13 cellular contexts compared by ENCODE assay signal in genomic region chr12:108099085-108099484, GRCh38. TPM values are rescaled to one million over a fixed set of nuclear protein-coding genes. Genes with fewer than 3 reads are reported as not detected.
DNase-seq lines count a peak whose midpoint lies in the region; ATAC-seq, FAIRE-seq and TF ChIP-seq lines count a peak whose summit lies in the region.
"Had no signal": no experiment of that assay in that cellular context is flagged by ENCODE, and none has a peak within 500 bp of the region (broad histone marks: within the 10 kb centered on the region; RNA-seq: fewer than 3 reads in every experiment).

No MANE protein-coding gene starts in this region.

- no peak for ATAC-seq in HG03025 (IDR thresholded peaks at IDR 0.05; ENCODE audit: low FRiP score, unreplicated experiment)
- no peak for ATAC-seq in pancreas
- ATAC-seq: stimulated activated naive CD8-positive, alpha-beta T cell treated with anti-CD3 and anti-CD28 coated beads, Interleukin-15, Interleukin-2, amounts not matched to agents 100 U/mL and 50 U/mL, for 24 hours had no signal

- H3K27ac ChIP-seq in pancreas, result no peak overlapping the region

- H3K27me3 Mint-ChIP-seq in chondrocyte (ENCODE audit: low read depth) (peaks cover 14% of the 10 kb centered on the region), neural crest cell (ENCODE audit: low read depth) (peaks cover 53% of the 10 kb centered on the region)
- H3K27me3 Mint-ChIP-seq in activated CD4-positive, alpha-beta memory T cell treated with anti-CD3 and anti-CD28 coated beads for 36 hours, result peaks cover 12% of the 10 kb centered on the region

- POLR2A ChIA-PET in activated CD4-positive, alpha-beta memory T cell treated with anti-CD3 and anti-CD28 coated beads for 36 hours (lab: Charles Lee), result no interaction called here

- no peaks in the 10 kb centered on the region for H3K4me1 Mint-ChIP-seq in chondrocyte (ENCODE audit: low read depth)
- no peaks in the 10 kb centered on the region for H3K4me1 Mint-ChIP-seq in neural crest cell
- H3K4me1 Mint-ChIP-seq in activated CD4-positive, alpha-beta memory T cell treated with anti-CD3 and anti-CD28 coated beads for 36 hours (ENCODE audit: low read depth), result no peaks in the 10 kb centered on the region

- no peak overlapping the region for H3K27ac Mint-ChIP-seq in chondrocyte (ENCODE audit: unreplicated experiment)
- H3K27ac Mint-ChIP-seq in neural crest cell (ENCODE audit: unreplicated experiment), result no peak overlapping the region
- H3K27ac Mint-ChIP-seq in activated CD4-positive, alpha-beta memory T cell treated with anti-CD3 and anti-CD28 coated beads for 36 hours, result no peak overlapping the region
- H3K27ac Mint-ChIP-seq: IgD-negative memory B cell had no signal

- peak; percentile 19; the same call in 1 of the 2 replicates for TF ChIP-seq RAD21 in Ishikawa (IDR thresholded peaks at IDR 0.05; ENCODE audit: low read depth)

- H3K36me3 Mint-ChIP-seq in chondrocyte (ENCODE audit: low read depth) (no peaks in the 10 kb centered on the region), neural crest cell (ENCODE audit: low read depth) (no peaks in the 10 kb centered on the region)
- no peaks in the 10 kb centered on the region for H3K36me3 Mint-ChIP-seq in activated CD4-positive, alpha-beta memory T cell treated with anti-CD3 and anti-CD28 coated beads for 36 hours
- H3K36me3 Mint-ChIP-seq: IgD-negative memory B cell had no signal

- no peaks in the 10 kb centered on the region for H3K36me3 ChIP-seq in pancreas

- intact Hi-C loops in activated CD4-positive, alpha-beta memory T cell treated with anti-CD3 and anti-CD28 coated beads for 36 hours (cut with micrococcal nuclease), result no loop called here
- intact Hi-C loops in pancreas (cut with DNase I), result no loop called here

- 20 to 31% methylated on average over 3 of the region's 3 CpGs for WGBS in pancreas, 2 donors

- FAIRE-seq in pancreas (lab: Jason Lieb, UNC), result no peak

- H3K9me3 Mint-ChIP-seq in chondrocyte (ENCODE audit: low read depth) (no peaks in the 10 kb centered on the region), neural crest cell (no peaks in the 10 kb centered on the region)
- H3K9me3 Mint-ChIP-seq in activated CD4-positive, alpha-beta memory T cell treated with anti-CD3 and anti-CD28 coated beads for 36 hours, result no peaks in the 10 kb centered on the region

- no peaks in the 10 kb centered on the region for H3K27me3 ChIP-seq in pancreas

- H3K4me3 Mint-ChIP-seq in chondrocyte (ENCODE audit: unreplicated experiment) (no peak overlapping the region), neural crest cell (no peak overlapping the region)
- no peak overlapping the region for H3K4me3 Mint-ChIP-seq in activated CD4-positive, alpha-beta memory T cell treated with anti-CD3 and anti-CD28 coated beads for 36 hours
- H3K4me3 Mint-ChIP-seq: IgD-negative memory B cell had no signal

- H3K9me3 ChIP-seq in pancreas, result no peaks in the 10 kb centered on the region

- DNase-seq in ELR (ENCODE audit: low read depth) (peak; percentile 3), chondrocyte (ENCODE audit: low spot score) (no peak), neural crest cell (ENCODE audit: low read depth, low spot score) (no peak), NCI-H1436 (lab: John Stamatoyannopoulos, UW) (no peak), pancreas (no peak)
- DNase-seq in activated CD4-positive, alpha-beta memory T cell treated with anti-CD3 and anti-CD28 coated beads for 36 hours, result no peak
- DNase-seq: activated T-cell treated with anti-CD3 and anti-CD28 coated beads, Interleukin-2, amount 50 U/mL, for 48 hours; DMS79 treated with DMSO at 0.1 percent for 48 hours; stimulated activated naive CD8-positive, alpha-beta T cell treated with anti-CD3 and anti-CD28 coated beads, Interleukin-15, Interleukin-2, amounts not matched to agents 100 U/mL and 50 U/mL, for 24 hours had no signal

- no peak for TF ChIP-seq EP300 in Ishikawa (IDR thresholded peaks at IDR 0.05; ENCODE audit: borderline replicate concordance)

- H3K4me3 ChIP-seq in pancreas, result no peak overlapping the region

- CTCF ChIA-PET in activated CD4-positive, alpha-beta memory T cell treated with anti-CD3 and anti-CD28 coated beads for 36 hours (lab: Charles Lee), result no interaction called here

- TF ChIP-seq CTCF in chondrocyte (IDR thresholded peaks at IDR 0.05), result peak; percentile 72
- peak; percentile 45 for TF ChIP-seq CTCF in neural crest cell (conservative IDR thresholded peaks at IDR 0.05)
- no peak for TF ChIP-seq CTCF in pancreas (IDR thresholded peaks at IDR 0.05)

- no peaks in the 10 kb centered on the region for H3K4me1 ChIP-seq in pancreas

TF ChIP-seq in Ishikawa, 13 proteins besides CTCF, POLR2A, EP300 and RAD21:
- TF ChIP-seq TEAD4 (IDR thresholded peaks at IDR 0.05) (no peak), TCF12 (IDR thresholded peaks at IDR 0.05; ENCODE audit: low read depth) (no peak), EGR1 (IDR thresholded peaks at IDR 0.05) (no peak), YY1 (IDR thresholded peaks at IDR 0.05; ENCODE audit: low read depth) (no peak), NFIC (IDR thresholded peaks at IDR 0.05) (no peak), CEBPB (IDR thresholded peaks at IDR 0.05) (no peak), FOXM1 (IDR thresholded peaks at IDR 0.05; ENCODE audit: borderline replicate concordance, low read depth) (no peak), REST (IDR thresholded peaks at IDR 0.05; ENCODE audit: low read depth) (no peak), USF1 (IDR thresholded peaks at IDR 0.05) (no peak), TAF1 (IDR thresholded peaks at IDR 0.05; ENCODE audit: low read depth) (no peak), ZBTB7A (IDR thresholded peaks at IDR 0.05; ENCODE audit: low read depth) (no peak)
- TF ChIP-seq, protein P1, sequence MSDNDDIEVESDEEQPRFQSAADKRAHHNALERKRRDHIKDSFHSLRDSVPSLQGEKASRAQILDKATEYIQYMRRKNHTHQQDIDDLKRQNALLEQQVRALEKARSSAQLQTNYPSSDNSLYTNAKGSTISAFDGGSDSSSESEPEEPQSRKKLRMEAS (IDR thresholded peaks at IDR 0.05), result no peak

RNA-seq across cellular contexts. Expression of gene WSCD2, which starts 30.0 kb away (rescaled TPM):
- total RNA-seq in chondrocyte (0.23 to 1.6 TPM (median 0.32 TPM) in 3 replicates), neural crest cell (0.73 and 1.4 TPM in 2 replicates), pancreas (1 to 10 TPM in 3 of 6 donors, under 1 TPM in 2, not detected in 1; 0.14 to 2.6 (median 1.1) TPM)
- total RNA-seq in activated CD4-positive, alpha-beta memory T cell treated with anti-CD3 and anti-CD28 coated beads for 36 hours, result not detected
- 1 to 10 TPM in 1 of 2 donors, under 1 TPM in 1; 0.72 to 5.8 TPM for polyA plus RNA-seq in pancreas
- total RNA-seq: fibroblast of lung had no signal
- polyA plus RNA-seq: fibroblast of lung had no signal

Comparison
In these comparisons a context has a peak if more than half of its experiments do, and no peak if none do; other contexts are left out.
1. CTCF ChIP-seq: peak in chondrocyte (single experiment) and neural crest cell (single experiment); none in pancreas (0 of 4).